In the genomic region with DNA sequence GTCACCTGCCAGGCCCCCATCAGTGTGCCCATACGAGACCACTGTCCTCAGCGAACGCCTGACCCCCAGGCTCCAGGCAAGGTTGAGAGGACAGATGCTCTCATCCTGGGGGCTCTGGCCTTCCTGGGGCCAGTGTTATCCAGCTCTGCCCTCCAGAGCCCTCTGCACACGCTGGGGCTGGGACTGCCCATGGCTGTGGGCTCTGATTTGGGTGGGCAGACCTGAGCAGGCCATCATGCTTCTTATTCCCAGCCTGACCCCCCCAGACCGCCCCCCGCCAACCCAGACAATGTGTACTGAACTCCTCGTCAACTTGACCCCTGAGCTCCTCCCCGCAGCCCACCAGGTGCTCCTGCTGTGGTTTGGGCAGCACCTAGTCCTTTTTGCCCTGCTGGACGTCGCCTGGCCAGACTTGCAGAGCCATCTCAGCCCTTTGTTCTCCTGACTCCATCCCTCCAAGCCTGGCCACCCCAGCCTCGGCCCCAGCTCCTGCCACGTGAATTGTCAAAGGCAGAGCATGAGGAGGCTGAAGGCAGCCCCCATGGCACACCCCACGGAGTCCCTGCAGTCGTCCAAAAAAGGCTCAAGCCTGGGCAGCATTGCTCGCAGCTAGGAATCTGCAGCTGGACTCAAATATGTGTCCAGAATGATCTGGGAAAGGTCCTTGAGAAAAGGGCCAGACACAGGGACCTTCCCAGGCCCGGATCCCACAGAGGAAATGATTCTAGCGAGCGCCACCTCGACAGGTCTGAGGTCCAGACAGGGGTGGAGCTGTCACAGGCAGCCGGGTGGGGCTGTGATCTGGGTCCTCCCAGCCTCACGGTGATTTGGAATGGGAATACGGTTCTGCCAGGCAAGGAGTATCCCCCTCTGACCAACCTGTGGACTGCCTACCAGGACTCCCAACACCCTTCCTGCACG, we compare ENCODE assay signal across 15 cellular contexts.
DNase-seq lines count a peak whose midpoint lies in the region; ATAC-seq, FAIRE-seq and TF ChIP-seq lines count a peak whose summit lies in the region.
"Had no signal": no experiment of that assay in that cellular context is flagged by ENCODE, and none has a peak within 500 bp of the region (broad histone marks: within the 10 kb centered on the region; RNA-seq: fewer than 3 reads in every experiment).

No MANE protein-coding gene starts in this region.

- H3K27me3 ChIP-seq in neuronal stem cell (ENCODE audit: control insufficient read depth in 3 of 3, insufficient read depth in 3 of 3, low read depth in 1 of 3, low read length in 3 of 3), result no peaks in the 10 kb centered on the region
- H3K27me3 ChIP-seq: cardiac muscle cell had no signal

- peak overlapping the region; percentile 21 for H3K9ac ChIP-seq in neuronal stem cell (ENCODE audit: low read depth, low read length, poor library complexity)

- H3K23ac ChIP-seq in neuronal stem cell (ENCODE audit: low read depth, low read length, poor library complexity), result peak overlapping the region; percentile 55

- DNase-seq in Right ventricle myocardium superior, result peak; percentile 31
- no peak for DNase-seq in left cardiac atrium
- peak; percentile 35 for DNase-seq in ecto neural progenitor cell (ENCODE audit: low spot score)
- no peak for DNase-seq in neuronal stem cell (ENCODE audit: low spot score)
- peak; percentile 34 for DNase-seq in ureter (ENCODE audit: low spot score)
- DNase-seq in D721Med (ENCODE audit: insufficient read length, low spot score), result no peak
- DNase-seq: NCI-H1105 treated with DMSO at 0.1 percent for 48 hours; NCI-H226; stimulated activated naive CD4-positive, alpha-beta T cell treated with Interleukin-2 at 50 U/mL for 16 hours had no signal

- H3K4ac ChIP-seq in neuronal stem cell (ENCODE audit: low read length), result no peak overlapping the region

- peaks cover 2% of the 10 kb centered on the region for H3K79me1 ChIP-seq in neuronal stem cell (ENCODE audit: low read depth, low read length)

- FAIRE-seq in D721Med (lab: Jason Lieb, UNC), result no peak
- FAIRE-seq: endothelial cell of umbilical vein, GM18507 had no signal

- TF ChIP-seq CTCF in D721Med (IDR thresholded peaks at IDR 0.05; ENCODE audit: insufficient read depth, missing control alignments), result no peak

- ATAC-seq in Right ventricle myocardium superior (ENCODE audit: poor library complexity) (no peak), left cardiac atrium (no peak), GM21786 (IDR thresholded peaks at IDR 0.05; ENCODE audit: unreplicated experiment) (no peak), GM19351 (IDR thresholded peaks at IDR 0.05; ENCODE audit: unreplicated experiment) (no peak)

- no peak overlapping the region for H2BK12ac ChIP-seq in neuronal stem cell (ENCODE audit: low read length)

- H3K4me3 ChIP-seq in neuronal stem cell (ENCODE audit: low read length in 2 of 2), result no peak overlapping the region
- H3K4me3 ChIP-seq: cardiac muscle cell, SK-N-MC had no signal

- H3K14ac ChIP-seq in neuronal stem cell (ENCODE audit: low read length), result peak overlapping the region; percentile 89

- peaks cover 0 to 4% of the 10 kb centered on the region in 2 donors for H3K4me1 ChIP-seq in neuronal stem cell (ENCODE audit: control insufficient read depth in 2 of 2, insufficient read depth in 1 of 2, low read depth in 1 of 2, low read length in 2 of 2)

- no peak overlapping the region for H3K4me2 ChIP-seq in neuronal stem cell (ENCODE audit: insufficient read depth, low read length, poor library complexity, severe bottlenecking)

- intact Hi-C loops in Right ventricle myocardium superior (cut with DNase I) (no loop called here), left cardiac atrium (cut with DNase I) (no loop called here)

- peak overlapping the region; percentile 78 for H3K18ac ChIP-seq in neuronal stem cell (ENCODE audit: low read length)

- no peak overlapping the region for H2BK120ac ChIP-seq in neuronal stem cell (ENCODE audit: low read depth, low read length)

- H3K36me3 ChIP-seq in neuronal stem cell (replicated peaks in 1 of 2; ENCODE audit: control insufficient read depth in 2 of 2, insufficient read depth in 2 of 2, low read length in 2 of 2), result no peaks in the 10 kb centered on the region
- H3K36me3 ChIP-seq: cardiac muscle cell had no signal

- H3K9me3 ChIP-seq in neuronal stem cell (replicated peaks in 1 of 2; ENCODE audit: control insufficient read depth in 2 of 2, insufficient read depth in 1 of 2, low read depth in 1 of 2, low read length in 2 of 2), result no peaks in the 10 kb centered on the region

- no peak overlapping the region for H2BK15ac ChIP-seq in neuronal stem cell (ENCODE audit: low read length)

- H2BK5ac ChIP-seq in neuronal stem cell (ENCODE audit: low read length), result peak overlapping the region; percentile 39

- no peak overlapping the region for H4K91ac ChIP-seq in neuronal stem cell (ENCODE audit: low read depth, low read length, poor library complexity)

- no peak overlapping the region for H3K27ac ChIP-seq in neuronal stem cell (replicated peaks; ENCODE audit: low read length)
- H3K27ac ChIP-seq: cardiac muscle cell, SK-N-MC had no signal

- peak overlapping the region; percentile 89 for H2AK5ac ChIP-seq in neuronal stem cell (ENCODE audit: low read depth, low read length)

- H2AFZ ChIP-seq in neuronal stem cell (ENCODE audit: low read length), result no peak overlapping the region

- no CpG with 5 or more reads among the region's 23 CpGs for WGBS in neuronal stem cell (ENCODE audit: extremely low coverage in 2 of 2, insufficient read length in 2 of 2, insufficient replicate concordance in 1 of 2), 2 donors

- no peak overlapping the region for H4K8ac ChIP-seq in neuronal stem cell (ENCODE audit: low read depth, low read length)

Comparison
In these comparisons a context has a peak if more than half of its experiments do, and no peak if none do; other contexts are left out.
1. DNase-seq: peak in Right ventricle myocardium superior (single experiment), ecto neural progenitor cell (single experiment) and ureter (single experiment); none in left cardiac atrium (single experiment), neuronal stem cell (single experiment) and D721Med (single experiment).